Comparison of ENCODE assay signal across 17 cellular contexts in genomic region chr3:32757618-32758374, GRCh38.
DNase-seq lines count a peak whose midpoint lies in the region; ATAC-seq and TF ChIP-seq lines count a peak whose summit lies in the region.
"Had no signal": no experiment of that assay in that cellular context is flagged by ENCODE, and none has a peak within 500 bp of the region (broad histone marks: within the 10 kb centered on the region; RNA-seq: fewer than 3 reads in every experiment).

No MANE protein-coding gene starts in this region.

- H3K36me3 Mint-ChIP-seq in activated naive CD8-positive, alpha-beta T cell treated with anti-CD3 and anti-CD28 coated beads, Interleukin-2, amount 10 ng/mL, durations not matched to agents 7 days and 5 days: peaks cover 12% of the 10 kb centered on the region
- H3K36me3 Mint-ChIP-seq in activated naive CD8-positive, alpha-beta T cell treated with anti-CD3 and anti-CD28 coated beads for 36 hours: peaks cover 6% of the 10 kb centered on the region
- H3K36me3 Mint-ChIP-seq in progenitor cell of endocrine pancreas (ENCODE audit: insufficient read depth): peaks cover 15% of the 10 kb centered on the region

- POLR2A ChIA-PET in activated naive CD8-positive, alpha-beta T cell treated with anti-CD3 and anti-CD28 coated beads, Interleukin-2, amount 10 ng/mL, durations not matched to agents 7 days and 5 days (lab: Charles Lee): no interaction called here

- peaks cover 11% of the 10 kb centered on the region for H3K36me3 ChIP-seq in effector memory CD4-positive, alpha-beta T cell (ENCODE audit: control insufficient read depth, insufficient read depth, low read length)
- H3K36me3 ChIP-seq: SJCRH30 had no signal

- H3K4me3 Mint-ChIP-seq in activated naive CD8-positive, alpha-beta T cell treated with anti-CD3 and anti-CD28 coated beads, Interleukin-2, amount 10 ng/mL, durations not matched to agents 7 days and 5 days: no peak overlapping the region
- H3K4me3 Mint-ChIP-seq in activated naive CD8-positive, alpha-beta T cell treated with anti-CD3 and anti-CD28 coated beads for 36 hours: no peak overlapping the region
- H3K4me3 Mint-ChIP-seq in progenitor cell of endocrine pancreas (ENCODE audit: low read depth): no peak overlapping the region
- H3K4me3 Mint-ChIP-seq: activated T-helper 1 cell treated with anti-CD3 and anti-CD28 coated beads, Interleukin-12 subunit alpha, Interleukin-12 subunit beta, Interleukin-2, Interleukin-4 antibody, amounts not matched to agents 30 ng/mL and 10 ng/mL and 1 ng/mL, durations not matched to agents 14 hours and 24 hours and 36 hours; neural crest cell had no signal

- no peaks in the 10 kb centered on the region for H3K4me1 ChIP-seq in effector memory CD4-positive, alpha-beta T cell (ENCODE audit: control insufficient read depth, insufficient read depth, low read length, poor library complexity, severe bottlenecking)
- H3K4me1 ChIP-seq: SJCRH30 had no signal

- no peak overlapping the region for H3K27ac ChIP-seq in effector memory CD4-positive, alpha-beta T cell (ENCODE audit: insufficient read depth, low read length, poor library complexity, severe bottlenecking)
- H3K27ac ChIP-seq: coronary artery, SJCRH30 had no signal

- TF ChIP-seq POLR2A in NB4 (IDR thresholded peaks at IDR 0.05; ENCODE audit: extremely low read depth, insufficient read length): no peak

- no peaks in the 10 kb centered on the region for H3K27me3 Mint-ChIP-seq in activated naive CD8-positive, alpha-beta T cell treated with anti-CD3 and anti-CD28 coated beads, Interleukin-2, amount 10 ng/mL, durations not matched to agents 7 days and 5 days
- no peaks in the 10 kb centered on the region for H3K27me3 Mint-ChIP-seq in activated naive CD8-positive, alpha-beta T cell treated with anti-CD3 and anti-CD28 coated beads for 36 hours
- no peaks in the 10 kb centered on the region for H3K27me3 Mint-ChIP-seq in progenitor cell of endocrine pancreas

- ATAC-seq in activated naive CD8-positive, alpha-beta T cell treated with anti-CD3 and anti-CD28 coated beads, Interleukin-2, amount 10 ng/mL, durations not matched to agents 7 days and 5 days (ENCODE audit: low read depth): peak; percentile 52

- H3K27me3 ChIP-seq in effector memory CD4-positive, alpha-beta T cell (replicated peaks; ENCODE audit: control insufficient read depth, insufficient read depth, low read length, poor library complexity, severe bottlenecking): no peaks in the 10 kb centered on the region
- H3K27me3 ChIP-seq: SJCRH30 had no signal

- H3K9me3 Mint-ChIP-seq in activated naive CD8-positive, alpha-beta T cell treated with anti-CD3 and anti-CD28 coated beads, Interleukin-2, amount 10 ng/mL, durations not matched to agents 7 days and 5 days: no peaks in the 10 kb centered on the region
- H3K9me3 Mint-ChIP-seq in activated naive CD8-positive, alpha-beta T cell treated with anti-CD3 and anti-CD28 coated beads for 36 hours: no peaks in the 10 kb centered on the region
- peaks cover 4% of the 10 kb centered on the region for H3K9me3 Mint-ChIP-seq in progenitor cell of endocrine pancreas (ENCODE audit: low read depth)
- H3K9me3 Mint-ChIP-seq: activated T-helper 1 cell treated with anti-CD3 and anti-CD28 coated beads, Interleukin-12 subunit alpha, Interleukin-12 subunit beta, Interleukin-2, Interleukin-4 antibody, amounts not matched to agents 30 ng/mL and 10 ng/mL and 1 ng/mL, durations not matched to agents 14 hours and 24 hours and 36 hours; neural crest cell had no signal

- peak overlapping the region; percentile 44 for H3K27ac Mint-ChIP-seq in activated naive CD8-positive, alpha-beta T cell treated with anti-CD3 and anti-CD28 coated beads, Interleukin-2, amount 10 ng/mL, durations not matched to agents 7 days and 5 days
- no peak overlapping the region for H3K27ac Mint-ChIP-seq in activated naive CD8-positive, alpha-beta T cell treated with anti-CD3 and anti-CD28 coated beads for 36 hours
- peak overlapping the region; percentile 21 for H3K27ac Mint-ChIP-seq in progenitor cell of endocrine pancreas
- H3K27ac Mint-ChIP-seq: activated T-helper 1 cell treated with anti-CD3 and anti-CD28 coated beads, Interleukin-12 subunit alpha, Interleukin-12 subunit beta, Interleukin-2, Interleukin-4 antibody, amounts not matched to agents 30 ng/mL and 10 ng/mL and 1 ng/mL, durations not matched to agents 14 hours and 24 hours and 36 hours had no signal

- DNase-seq in activated naive CD8-positive, alpha-beta T cell treated with anti-CD3 and anti-CD28 coated beads, Interleukin-2, amount 10 ng/mL, durations not matched to agents 7 days and 5 days: no peak
- no peak for DNase-seq in activated naive CD8-positive, alpha-beta T cell treated with anti-CD3 and anti-CD28 coated beads for 36 hours
- DNase-seq in NB4 (ENCODE audit: low read depth): peak; percentile 62
- DNase-seq in amniotic epithelial cell (ENCODE audit: low read depth): peak; percentile 33
- DNase-seq in progenitor cell of endocrine pancreas (ENCODE audit: low spot score, unreplicated experiment): no peak
- no peak for DNase-seq in effector memory CD4-positive, alpha-beta T cell
- no peak for DNase-seq in NCI-H2107 (lab: John Stamatoyannopoulos, UW)
- no peak for DNase-seq in SW480 (ENCODE audit: low spot score)
- DNase-seq: amniotic stem cell; EL; NCI-H1694; NCI-H345; NK-92 treated with Interleukin-12 subunit alpha and Interleukin-12 subunit beta, amount 100 ng/mL, for 24 hours; SJCRH30 had no signal

- peaks cover 20% of the 10 kb centered on the region for H3K4me1 Mint-ChIP-seq in activated naive CD8-positive, alpha-beta T cell treated with anti-CD3 and anti-CD28 coated beads, Interleukin-2, amount 10 ng/mL, durations not matched to agents 7 days and 5 days
- H3K4me1 Mint-ChIP-seq in activated naive CD8-positive, alpha-beta T cell treated with anti-CD3 and anti-CD28 coated beads for 36 hours: peaks cover 4% of the 10 kb centered on the region
- peaks cover 16% of the 10 kb centered on the region for H3K4me1 Mint-ChIP-seq in progenitor cell of endocrine pancreas (ENCODE audit: low read depth)
- H3K4me1 Mint-ChIP-seq: neural crest cell had no signal

- H3K9me3 ChIP-seq in effector memory CD4-positive, alpha-beta T cell (ENCODE audit: control insufficient read depth, low read length): no peaks in the 10 kb centered on the region
- H3K9me3 ChIP-seq: SJCRH30 had no signal

- H3K4me3 ChIP-seq in NB4 (ENCODE audit: low read depth, low read length): no peak overlapping the region
- H3K4me3 ChIP-seq in effector memory CD4-positive, alpha-beta T cell (ENCODE audit: insufficient read depth, low read depth, low read length, poor library complexity, severe bottlenecking): no peak overlapping the region
- H3K4me3 ChIP-seq: coronary artery, SJCRH30 had no signal

- no peak for TF ChIP-seq CTCF in NB4 (IDR thresholded peaks at IDR 0.05; ENCODE audit: low read depth, low read length)
- no peak for TF ChIP-seq CTCF in progenitor cell of endocrine pancreas (IDR thresholded peaks at IDR 0.05; ENCODE audit: unreplicated experiment)

Comparison
In these comparisons a context has a peak if more than half of its experiments do, and no peak if none do; other contexts are left out.
1. DNase-seq: peak in NB4 (single experiment) and amniotic epithelial cell (single experiment); none in activated naive CD8-positive, alpha-beta T cell treated with anti-CD3 and anti-CD28 coated beads, Interleukin-2, amount 10 ng/mL, durations not matched to agents 7 days and 5 days (single experiment), activated naive CD8-positive, alpha-beta T cell treated with anti-CD3 and anti-CD28 coated beads for 36 hours (single experiment), progenitor cell of endocrine pancreas (single experiment), effector memory CD4-positive, alpha-beta T cell (0 of 3), NCI-H2107 (single experiment) and SW480 (single experiment).